ENCODE assay signal across 1 cellular context in genomic region chr13:40618581-40619478, GRCh38.
TF ChIP-seq lines count a peak whose summit lies in the region.

No MANE protein-coding gene starts in this region.

TF ChIP-seq in HepG2, 621 proteins besides CTCF, POLR2A, EP300 and RAD21:
- TF ChIP-seq ZMYM4 (CRISPR knock-in tag; IDR thresholded peaks at IDR 0.05) (no peak), ZNF251 (CRISPR knock-in tag; IDR thresholded peaks at IDR 0.05) (no peak), GMEB1 (CRISPR knock-in tag; IDR thresholded peaks at IDR 0.05; ENCODE audit: borderline replicate concordance) (no peak), FOXA1 (IDR thresholded peaks at IDR 0.05) (no peak), FOXA1 (CRISPR knock-in tag; IDR thresholded peaks at IDR 0.05) (no peak), MAX (IDR thresholded peaks at IDR 0.05) (no peak), GABPA (IDR thresholded peaks at IDR 0.05; ENCODE audit: low read depth, low read length) (no peak), GABPA (CRISPR knock-in tag; IDR thresholded peaks at IDR 0.05; ENCODE audit: low read depth) (no peak), ZNF180 (CRISPR knock-in tag; IDR thresholded peaks at IDR 0.05; ENCODE audit: borderline replicate concordance, low read depth) (no peak), ZBTB44 (CRISPR knock-in tag; IDR thresholded peaks at IDR 0.05) (no peak), RFXAP (CRISPR knock-in tag; IDR thresholded peaks at IDR 0.05; ENCODE audit: borderline replicate concordance) (no peak), HHEX (CRISPR knock-in tag; IDR thresholded peaks at IDR 0.05) (no peak), IRF9 (CRISPR knock-in tag; IDR thresholded peaks at IDR 0.05; ENCODE audit: borderline replicate concordance) (no peak), HIVEP1 (CRISPR knock-in tag; IDR thresholded peaks at IDR 0.05) (no peak), THAP8 (CRISPR knock-in tag; IDR thresholded peaks at IDR 0.05; ENCODE audit: borderline replicate concordance) (no peak)
